ENCODE assay signal across 29 cellular contexts in genomic region chr3:33977227-33977626, GRCh38.
"Had no signal": no experiment of that assay in that cellular context is flagged by ENCODE, and none has a peak within 500 bp of the region (broad histone marks: within the 10 kb centered on the region; RNA-seq: fewer than 3 reads in every experiment).

No MANE protein-coding gene starts in this region.

- H3K9me3 ChIP-seq: colonic mucosa, esophagus muscularis mucosa, esophagus squamous epithelium, gastrocnemius medialis, gastroesophageal sphincter, heart left ventricle had no signal

- H3K79me2 ChIP-seq: hepatocyte had no signal

- H3K27ac Mint-ChIP-seq: dendritic cell treated with granulocyte-macrophage colony-stimulating factor and Interleukin-4, amounts not matched to agents 40 ng/mL and 50 ng/mL, for 4 days; effector memory CD8-positive, alpha-beta T cell; endodermal cell had no signal

- H3K9me3 Mint-ChIP-seq: dendritic cell treated with granulocyte-macrophage colony-stimulating factor and Interleukin-4, amounts not matched to agents 40 ng/mL and 50 ng/mL, for 4 days; effector memory CD8-positive, alpha-beta T cell had no signal

- H3K4me1 ChIP-seq: colonic mucosa, esophagus muscularis mucosa, esophagus squamous epithelium, foreskin keratinocyte, gastrocnemius medialis, gastroesophageal sphincter, heart left ventricle, heart right ventricle had no signal

- DNase-seq: colonic mucosa; cortex of kidney; dermis blood vessel endothelial cell; dorsolateral prefrontal cortex; effector CD4-positive, alpha-beta T cell; effector CD8-positive, alpha-beta T cell; effector memory CD4-positive, alpha-beta T cell; effector memory CD8-positive, alpha-beta T cell; endodermal cell; erythroblast; esophagus squamous epithelium; foreskin fibroblast; foreskin keratinocyte; foreskin melanocyte; gastrocnemius medialis; glutamatergic neuron; head of caudate nucleus; heart left ventricle; heart right ventricle had no signal

- H3K4me1 Mint-ChIP-seq: endodermal cell had no signal

- H3K27me3 Mint-ChIP-seq: dendritic cell treated with granulocyte-macrophage colony-stimulating factor and Interleukin-4, amounts not matched to agents 40 ng/mL and 50 ng/mL, for 4 days had no signal

- H3K36me3 ChIP-seq: colonic mucosa, esophagus muscularis mucosa, esophagus squamous epithelium, gastrocnemius medialis, gastroesophageal sphincter, heart left ventricle, heart right ventricle had no signal

- H3K4me2 ChIP-seq: hepatocyte had no signal

- H3K27me3 ChIP-seq: colonic mucosa, dorsolateral prefrontal cortex, esophagus muscularis mucosa, esophagus squamous epithelium, gastrocnemius medialis, gastroesophageal sphincter, heart left ventricle, heart right ventricle, hepatocyte had no signal

- H3K27ac ChIP-seq: colonic mucosa, coronary artery, dorsolateral prefrontal cortex, epithelial cell of prostate, esophagus muscularis mucosa, esophagus squamous epithelium, foreskin keratinocyte, gastrocnemius medialis, gastroesophageal sphincter, heart left ventricle, heart right ventricle, hepatocyte had no signal

- FAIRE-seq: endometrium, endothelial cell of umbilical vein, frontal cortex had no signal

- H3K4me3 Mint-ChIP-seq: dendritic cell treated with granulocyte-macrophage colony-stimulating factor and Interleukin-4, amounts not matched to agents 40 ng/mL and 50 ng/mL, for 4 days; effector memory CD8-positive, alpha-beta T cell; endodermal cell had no signal

- H3K4me3 ChIP-seq: colonic mucosa, coronary artery, dorsolateral prefrontal cortex, esophagus muscularis mucosa, esophagus squamous epithelium, gastrocnemius medialis, gastroesophageal sphincter, heart left ventricle, heart right ventricle, hepatocyte had no signal

- H2AFZ ChIP-seq: hepatocyte had no signal

- ATAC-seq: effector memory CD8-positive, alpha-beta T cell; esophagus mucosa; foreskin keratinocyte; gastrocnemius medialis; gastroesophageal sphincter; heart left ventricle; heart right ventricle had no signal
